12 cellular contexts compared by ENCODE assay signal in the genomic region with DNA sequence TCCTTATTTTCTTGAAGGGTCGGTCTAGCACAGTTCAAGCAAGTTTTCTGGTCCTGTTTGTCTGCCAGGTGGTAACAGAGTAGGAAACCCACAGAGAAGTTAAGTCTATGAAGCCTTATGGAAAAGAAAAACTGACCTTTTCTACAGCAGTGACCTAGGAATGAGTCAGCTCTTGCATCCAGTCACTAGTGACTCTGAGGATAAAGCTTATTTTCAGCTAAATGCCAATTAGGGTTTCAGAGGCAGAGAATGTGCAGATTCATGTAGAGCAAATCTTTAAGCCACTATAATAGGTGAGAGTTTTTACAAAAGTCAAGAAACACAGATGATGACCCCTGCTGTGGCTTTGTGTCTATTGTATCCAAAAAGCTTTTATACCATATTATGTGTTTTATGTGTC.
DNase-seq lines count a peak whose midpoint lies in the region; ATAC-seq and TF ChIP-seq lines count a peak whose summit lies in the region.
"Had no signal": no experiment of that assay in that cellular context is flagged by ENCODE, and none has a peak within 500 bp of the region (broad histone marks: within the 10 kb centered on the region; RNA-seq: fewer than 3 reads in every experiment).

No MANE protein-coding gene starts in this region.

- H3K4me3 ChIP-seq in osteoblast (ENCODE audit: insufficient read depth, low read length) = no peak overlapping the region
- H3K4me3 ChIP-seq in testis = no peak overlapping the region
- H3K4me3 ChIP-seq: tibial artery had no signal

- 57 to 73% methylated on average over 1 of the region's 1 CpG for WGBS in testis, 2 donors

- H2AFZ ChIP-seq in osteoblast (ENCODE audit: low read length) = no peak overlapping the region

- H3K36me3 ChIP-seq in osteoblast (ENCODE audit: insufficient read depth, low read length) = no peaks in the 10 kb centered on the region
- H3K36me3 ChIP-seq in testis (ENCODE audit: low read depth, missing control alignments) = no peaks in the 10 kb centered on the region
- H3K36me3 ChIP-seq: tibial artery had no signal

- TF ChIP-seq POLR2A in testis (IDR thresholded peaks at IDR 0.05) = no peak

- H3K27ac ChIP-seq in osteoblast (ENCODE audit: low read depth, low read length) = peak overlapping the region; percentile 60
- H3K27ac ChIP-seq in testis = no peak overlapping the region
- H3K27ac ChIP-seq: tibial artery had no signal

- no peaks in the 10 kb centered on the region for H3K79me2 ChIP-seq in osteoblast (ENCODE audit: insufficient read depth, low read length)

- no peaks in the 10 kb centered on the region for H3K9me3 ChIP-seq in osteoblast (ENCODE audit: low read depth, low read length)
- H3K9me3 ChIP-seq in testis = no peaks in the 10 kb centered on the region
- H3K9me3 ChIP-seq: tibial artery had no signal

- H3K4me2 ChIP-seq in osteoblast (ENCODE audit: insufficient read depth, low read length) = peak overlapping the region; percentile 37

- peaks cover 32% of the 10 kb centered on the region for H3K4me1 ChIP-seq in osteoblast (ENCODE audit: insufficient read depth, low read length)
- no peaks in the 10 kb centered on the region for H3K4me1 ChIP-seq in testis

- DNase-seq in EH (ENCODE audit: low read depth) = peak; percentile 75
- DNase-seq in NCI-H146 treated with DMSO at 0.1 percent for 48 hours (lab: John Stamatoyannopoulos, UW; ENCODE audit: unreplicated experiment) = peak; percentile 41
- peak; percentile 39 to 77 for DNase-seq in dermis microvascular lymphatic vessel endothelial cell (ENCODE audit: low read depth in 2 of 2)
- peak; percentile 59 for DNase-seq in osteoblast (ENCODE audit: insufficient read length, low spot score, missing footprints)
- DNase-seq in COLO668 (lab: John Stamatoyannopoulos, UW; ENCODE audit: unreplicated experiment) = no peak
- no peak for DNase-seq in testis
- DNase-seq in NCI-H524 treated with DMSO at 0.1 percent for 48 hours (lab: John Stamatoyannopoulos, UW) = no peak
- DNase-seq: activated CD8-positive, alpha-beta memory T cell treated with anti-CD3 and anti-CD28 coated beads, Interleukin-2, amount 50 U/mL, for 4 hours; effector CD8-positive, alpha-beta T cell; midbrain; tibial artery had no signal

- no peak for ATAC-seq in GM19455 (IDR thresholded peaks at IDR 0.05; ENCODE audit: unreplicated experiment)

- H4K20me1 ChIP-seq in osteoblast (ENCODE audit: insufficient read depth, low read length) = no peaks in the 10 kb centered on the region

- H3K27me3 ChIP-seq in osteoblast (ENCODE audit: insufficient read depth, low read length) (no peaks in the 10 kb centered on the region), testis (no peaks in the 10 kb centered on the region)
- H3K27me3 ChIP-seq: tibial artery had no signal

- TF ChIP-seq CTCF in osteoblast (IDR thresholded peaks at IDR 0.05; ENCODE audit: extremely low read depth, low read depth, low read length) (no peak), testis (IDR thresholded peaks at IDR 0.05) (no peak)

- intact Hi-C loops in testis (cut with DNase I; ENCODE audit: low total_unique reads) = no loop called here

Comparison
In these comparisons a context has a peak if more than half of its experiments do, and no peak if none do; other contexts are left out.
1. DNase-seq: peak in EH (single experiment), NCI-H146 treated with DMSO at 0.1 percent for 48 hours (single experiment), dermis microvascular lymphatic vessel endothelial cell (2 of 2) and osteoblast (single experiment); none in COLO668 (single experiment), testis (single experiment) and NCI-H524 treated with DMSO at 0.1 percent for 48 hours (single experiment).